Comparison of ENCODE assay signal across 21 cellular contexts in genomic region chr14:79295385-79295784, GRCh38.
A peak's percentile ranks its signal among the peaks of the same experiment; 100 is the strongest.
DNase-seq lines count a peak whose midpoint lies in the region; ATAC-seq and TF ChIP-seq lines count a peak whose summit lies in the region.
"Had no signal": no experiment of that assay in that cellular context is flagged by ENCODE, and none has a peak within 500 bp of the region (broad histone marks: within the 10 kb centered on the region; RNA-seq: fewer than 3 reads in every experiment).

No MANE protein-coding gene starts in this region.

- H3K27me3 ChIP-seq in sigmoid colon, result no peaks in the 10 kb centered on the region
- H3K27me3 ChIP-seq: BLaER1 treated with 17β-estradiol and CSF1 and Interleukin-3, amounts not matched to agents 10 nM and 100 nM had no signal

- no peak for TF ChIP-seq CTCF in sigmoid colon (IDR thresholded peaks at IDR 0.05)

- H3K36me3 ChIP-seq in sigmoid colon, result peaks cover 0 to 6% (median 0%) of the 10 kb centered on the region in 4 donors
- H3K36me3 ChIP-seq: BLaER1 treated with 17β-estradiol and CSF1 and Interleukin-3, amounts not matched to agents 10 nM and 100 nM had no signal

- no peaks in the 10 kb centered on the region for H3K9me3 ChIP-seq in sigmoid colon
- H3K9me3 ChIP-seq: A549; BLaER1 treated with 17β-estradiol and CSF1 and Interleukin-3, amounts not matched to agents 10 nM and 100 nM; Caco-2 had no signal

- intact Hi-C loops in sigmoid colon (cut with DNase I), result loop anchor here (5.0 kb wide), 1 partner anchor 72 kb away; no protein-coding TSS in a partner anchor

- TF ChIP-seq EP300 in sigmoid colon (IDR thresholded peaks at IDR 0.05), result peak in 1 of 4 donors; percentile 79

- in situ Hi-C loops in G401 (cut with HindIII; ENCODE audit: low sequenced_read_pairs), result no loop called here

- no peak for ATAC-seq in GM18909 (IDR thresholded peaks at IDR 0.05; ENCODE audit: poor library complexity, unreplicated experiment)
- ATAC-seq: A549; CD8-positive, alpha-beta T cell had no signal

- no peak for TF ChIP-seq POLR2A in sigmoid colon (IDR thresholded peaks at IDR 0.05)

- DNase-seq in G401 (ENCODE audit: low spot score) (peak; percentile 71), cerebellar cortex (ENCODE audit: low spot score) (peak; percentile 66), sigmoid colon (no peak), D341Med (ENCODE audit: low spot score) (no peak)
- DNase-seq: AML-193; Caco-2; Calu3; CD4-positive, alpha-beta T cell; CD8-positive, alpha-beta T cell; DMS 273 treated with DMSO at 0.1 percent for 48 hours; DMS153; DMS53; DMS79; DND-41; EL; GF-D8 had no signal

- H3K4me3 ChIP-seq in sigmoid colon, result no peak overlapping the region
- H3K4me3 ChIP-seq: A549; BLaER1 treated with 17β-estradiol and CSF1 and Interleukin-3, amounts not matched to agents 10 nM and 100 nM had no signal

- H3K27ac ChIP-seq in sigmoid colon, result peak overlapping the region in 3 of 4 donors; percentile 31 to 77 (median 58)
- H3K27ac ChIP-seq: 22Rv1; A549; BLaER1 treated with 17β-estradiol and CSF1 and Interleukin-3, amounts not matched to agents 10 nM and 100 nM; C4-2B had no signal

- H3K4me1 ChIP-seq in sigmoid colon, result peaks cover 0 to 49% (median 36%) of the 10 kb centered on the region in 4 donors
- H3K4me1 ChIP-seq: BLaER1 treated with 17β-estradiol and CSF1 and Interleukin-3, amounts not matched to agents 10 nM and 100 nM had no signal

Comparison
In these comparisons a context has a peak if more than half of its experiments do, and no peak if none do; other contexts are left out.
1. DNase-seq: peak in G401 (single experiment) and cerebellar cortex (single experiment); none in sigmoid colon (single experiment) and D341Med (single experiment).